ENCODE assay signal across 8 cellular contexts in the genomic region with DNA sequence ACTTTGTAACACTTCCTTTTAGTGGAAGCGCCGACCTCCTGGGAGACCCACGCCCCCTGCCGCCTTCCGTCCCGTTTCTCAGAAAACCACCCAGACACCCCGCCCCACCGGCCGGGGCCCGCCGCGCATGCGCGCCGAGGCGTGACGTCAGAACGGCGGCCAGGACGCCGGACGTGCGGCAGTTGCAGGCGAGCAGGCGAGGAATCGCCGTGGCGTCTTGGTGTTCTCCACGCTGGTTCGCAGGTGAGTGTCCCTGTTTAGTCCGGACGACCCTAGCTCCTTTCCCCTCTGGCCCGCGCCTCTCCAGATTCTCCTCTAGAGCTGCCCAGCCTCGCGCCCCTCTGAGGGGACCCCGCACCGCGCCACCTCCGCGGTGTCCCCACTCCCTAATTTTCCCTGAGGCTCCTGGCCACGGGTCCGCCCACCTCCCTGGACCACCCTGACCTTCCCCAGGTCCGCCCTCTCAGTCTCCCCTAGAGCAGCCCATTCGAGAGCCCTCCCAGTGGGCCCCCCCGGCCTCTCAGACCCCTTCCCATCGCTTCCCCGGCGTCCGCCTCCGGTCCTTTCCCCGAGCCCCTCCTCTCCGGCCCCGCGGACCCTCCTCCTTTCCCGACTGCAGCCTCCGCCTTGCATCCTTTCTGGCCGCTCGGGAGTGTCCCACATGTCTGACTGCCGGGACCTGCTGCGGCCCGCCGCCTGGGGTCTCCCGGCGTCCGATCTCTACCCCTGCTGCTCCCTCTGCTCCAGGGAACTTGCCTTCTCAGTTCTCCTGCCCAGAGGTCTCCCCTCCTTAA. TPM values are rescaled to one million over a fixed set of nuclear protein-coding genes. Genes with fewer than 3 reads are reported as not detected.
DNase-seq lines count a peak whose midpoint lies in the region; ATAC-seq and TF ChIP-seq lines count a peak whose summit lies in the region.

A gene with protein sequence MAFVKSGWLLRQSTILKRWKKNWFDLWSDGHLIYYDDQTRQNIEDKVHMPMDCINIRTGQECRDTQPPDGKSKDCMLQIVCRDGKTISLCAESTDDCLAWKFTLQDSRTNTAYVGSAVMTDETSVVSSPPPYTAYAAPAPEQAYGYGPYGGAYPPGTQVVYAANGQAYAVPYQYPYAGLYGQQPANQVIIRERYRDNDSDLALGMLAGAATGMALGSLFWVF (plus strand): TSS at position 181 of the 794 bp plus-strand sequence. CDS start 15,606 bp downstream, outside the sequence.

- peaks cover 42% of the 10 kb centered on the region for H3K4me1 Mint-ChIP-seq in brain

- DNase-seq in NCI-H2029 (lab: John Stamatoyannopoulos, UW) (peak; percentile 67), NCI-H2029 treated with DMSO at 0.1 percent for 48 hours (lab: John Stamatoyannopoulos, UW) (no peak), NCI-H1930 (lab: John Stamatoyannopoulos, UW) (peak; percentile 81 to 88), UCSD-AML1 (lab: John Stamatoyannopoulos, UW; ENCODE audit: unreplicated experiment) (peak; percentile 96)

- H3K27ac ChIP-seq in iPS-18a (ENCODE audit: low read length) (peak within 1 kb of the TSS; percentile 16), skeletal muscle tissue (ENCODE audit: low read depth, low read length) (peak within 1 kb of the TSS; percentile 98)

- H3K27me3 Mint-ChIP-seq in brain = peaks cover 11% of the 10 kb centered on the region

- H3K9me3 ChIP-seq in iPS-18a (ENCODE audit: control insufficient read depth, low read depth, low read length) = no peaks in the 10 kb centered on the region
- no peaks in the 10 kb centered on the region for H3K9me3 ChIP-seq in skeletal muscle tissue (ENCODE audit: control insufficient read depth in 3 of 3, low read length in 3 of 3)

- peak within 1 kb of the TSS; percentile 90 for H3K4me3 ChIP-seq in iPS-18a (ENCODE audit: low read length)
- peak within 1 kb of the TSS; percentile 89 to 94 (median 93) for H3K4me3 ChIP-seq in skeletal muscle tissue (ENCODE audit: low read length in 3 of 3)

- H3K9me3 Mint-ChIP-seq in brain = peaks cover 0 to 3% (median 0%) of the 10 kb centered on the region in 5 experiments

- peaks cover 11% of the 10 kb centered on the region for H3K36me3 Mint-ChIP-seq in brain

- peak within 1 kb of the TSS; percentile 95 to 98 (median 97) for H3K4me3 Mint-ChIP-seq in brain

- H3K4me1 ChIP-seq in iPS-18a (ENCODE audit: control insufficient read depth, low read depth, low read length) (peaks cover 12% of the 10 kb centered on the region), skeletal muscle tissue (ENCODE audit: control insufficient read depth in 3 of 3, insufficient read depth in 3 of 3, low read length in 3 of 3) (peaks cover 19 to 26% (median 24%) of the 10 kb centered on the region in 3 donors)

- H3K36me3 ChIP-seq in iPS-18a (ENCODE audit: control insufficient read depth, low read depth, low read length) (no peaks in the 10 kb centered on the region), skeletal muscle tissue (ENCODE audit: control insufficient read depth in 3 of 3, insufficient read depth in 3 of 3, low read length in 3 of 3) (no peaks in the 10 kb centered on the region)

- peak in 1 of 2 experiments; percentile 12 for TF ChIP-seq CTCF in brain (conservative IDR thresholded peaks at IDR 0.05)

- peak within 1 kb of the TSS; percentile 69 for H3K9ac ChIP-seq in iPS-18a (ENCODE audit: low read length)
- peak within 1 kb of the TSS; percentile 93 to 97 (median 97) for H3K9ac ChIP-seq in skeletal muscle tissue (ENCODE audit: low read depth in 1 of 3, low read length in 3 of 3)

- peak within 1 kb of the TSS; percentile 88 to 99 (median 99) for H3K27ac Mint-ChIP-seq in brain

- no peaks in the 10 kb centered on the region for H3K27me3 ChIP-seq in iPS-18a (ENCODE audit: control insufficient read depth, insufficient read depth, low read length)
- H3K27me3 ChIP-seq in skeletal muscle tissue (ENCODE audit: control insufficient read depth in 3 of 3, insufficient read depth in 3 of 3, low read length in 3 of 3) = no peaks in the 10 kb centered on the region

- peak; percentile 80 for ATAC-seq in HG02885 (IDR thresholded peaks at IDR 0.05; ENCODE audit: poor library complexity, unreplicated experiment)

RNA-seq across cellular contexts. Expression of the gene that starts here (rescaled TPM):
- 61.9 TPM for polyA plus RNA-seq in brain (ENCODE audit: insufficient read depth, low read depth, low replicate concordance)
- 46.4 TPM for total RNA-seq in skeletal muscle tissue
